ENCODE assay signal across 8 cellular contexts in genomic region chr5:56156585-56157190, GRCh38.
DNase-seq lines count a peak whose midpoint lies in the region; ATAC-seq and TF ChIP-seq lines count a peak whose summit lies in the region.
"Not testable (repeated sequence)": the region's sequence is repeated elsewhere in the genome, so short reads cannot be mapped to it uniquely, and the experiment has no call there.

No MANE protein-coding gene starts in this region.

- POLR2A ChIA-PET in Caco-2 (lab: Charles Lee): not testable (repeated sequence)
- POLR2A ChIA-PET in T-cell (lab: Charles Lee): interaction anchor here (0.5 to 0.6 kb wide), 3 partner anchors 38 to 96 kb away, joined by 3 read pairs; no protein-coding TSS in a partner anchor

- not testable (repeated sequence) for H3K27me3 Mint-ChIP-seq in Caco-2 (ENCODE audit: insufficient read depth, unreplicated experiment); T-cell; activated naive CD4-positive, alpha-beta T cell treated with anti-CD3 and anti-CD28 coated beads, Interleukin-2, amount 10 ng/mL, durations not matched to agents 7 days and 5 days; stimulated activated memory B cell treated with anti-CD40 and anti-IgM and Interleukin-4, amounts not matched to agents 10 μg/mL and 1 μg/mL and 100 μg/mL, for 72 hours

- not testable (repeated sequence) for TF ChIP-seq CTCF in Caco-2 (IDR thresholded peaks at IDR 0.05; ENCODE audit: insufficient read depth in 1 of 2, low read depth in 1 of 2, low read length in 1 of 2, severe bottlenecking in 1 of 2, unreplicated experiment in 1 of 2)

- BruUV-seq in Caco-2 (replicated peaks; lab: Mats Ljungman, UMichigan): TSS peak; percentile 85

- H3K9me3 Mint-ChIP-seq in Caco-2 (ENCODE audit: unreplicated experiment); T-cell; activated naive CD4-positive, alpha-beta T cell treated with anti-CD3 and anti-CD28 coated beads, Interleukin-2, amount 10 ng/mL, durations not matched to agents 7 days and 5 days; stimulated activated memory B cell treated with anti-CD40 and anti-IgM and Interleukin-4, amounts not matched to agents 10 μg/mL and 1 μg/mL and 100 μg/mL, for 72 hours: not testable (repeated sequence)

- DNase-seq in Caco-2 (peak in 1 of 2 experiments; percentile 71), T-cell (peak in 6 of 34 experiments; percentile 8 to 53 (median 14)), medulla oblongata (ENCODE audit: extremely low spot score) (peak; percentile 73)
- DNase-seq in activated naive CD4-positive, alpha-beta T cell treated with anti-CD3 and anti-CD28 coated beads, Interleukin-2, amount 10 ng/mL, durations not matched to agents 7 days and 5 days: peak; percentile 55

- ATAC-seq in GM19438 (IDR thresholded peaks at IDR 0.05; ENCODE audit: low read depth, unreplicated experiment) (peak; percentile 58), HG02798 (IDR thresholded peaks at IDR 0.05; ENCODE audit: poor library complexity, unreplicated experiment) (peak; percentile 73), HG03521 (IDR thresholded peaks at IDR 0.05; ENCODE audit: unreplicated experiment) (peak; percentile 68), T-cell (replicated peaks in 1 of 4) (peak; percentile 15 to 31 (median 26))
- ATAC-seq in stimulated activated memory B cell treated with anti-CD40 and anti-IgM and Interleukin-4, amounts not matched to agents 10 μg/mL and 1 μg/mL and 100 μg/mL, for 72 hours: peak; percentile 77

- H3K36me3 Mint-ChIP-seq in Caco-2 (ENCODE audit: insufficient read depth, unreplicated experiment); T-cell; stimulated activated memory B cell treated with anti-CD40 and anti-IgM and Interleukin-4, amounts not matched to agents 10 μg/mL and 1 μg/mL and 100 μg/mL, for 72 hours: not testable (repeated sequence)
- peaks cover 54% of the 10 kb centered on the region for H3K36me3 Mint-ChIP-seq in activated naive CD4-positive, alpha-beta T cell treated with anti-CD3 and anti-CD28 coated beads, Interleukin-2, amount 10 ng/mL, durations not matched to agents 7 days and 5 days

- peak overlapping the region; percentile 90 for H3K27ac Mint-ChIP-seq in Caco-2 (ENCODE audit: unreplicated experiment)
- H3K27ac Mint-ChIP-seq in T-cell: peak overlapping the region; percentile 97
- peak overlapping the region; percentile 98 for H3K27ac Mint-ChIP-seq in activated naive CD4-positive, alpha-beta T cell treated with anti-CD3 and anti-CD28 coated beads, Interleukin-2, amount 10 ng/mL, durations not matched to agents 7 days and 5 days
- not testable (repeated sequence) for H3K27ac Mint-ChIP-seq in stimulated activated memory B cell treated with anti-CD40 and anti-IgM and Interleukin-4, amounts not matched to agents 10 μg/mL and 1 μg/mL and 100 μg/mL, for 72 hours

- intact Hi-C loops in Caco-2 (cut with micrococcal nuclease; ENCODE audit: unreplicated experiment): loop anchor here (1.0 kb wide), 5 partner anchors 11 to 161 kb away; no protein-coding TSS in a partner anchor

- peaks cover 75% of the 10 kb centered on the region for H3K4me1 ChIP-seq in Caco-2

- H3K4me3 ChIP-seq in Caco-2 (ENCODE audit: low read depth, low read length): not testable (repeated sequence)

- H3K9me3 ChIP-seq in Caco-2: not testable (repeated sequence)

- H3K4me1 Mint-ChIP-seq in Caco-2 (ENCODE audit: low read depth, unreplicated experiment) (peaks cover 42% of the 10 kb centered on the region), T-cell (peaks cover 81 to 93% (median 87%) of the 10 kb centered on the region in 3 donors)
- peaks cover 96% of the 10 kb centered on the region for H3K4me1 Mint-ChIP-seq in activated naive CD4-positive, alpha-beta T cell treated with anti-CD3 and anti-CD28 coated beads, Interleukin-2, amount 10 ng/mL, durations not matched to agents 7 days and 5 days
- H3K4me1 Mint-ChIP-seq in stimulated activated memory B cell treated with anti-CD40 and anti-IgM and Interleukin-4, amounts not matched to agents 10 μg/mL and 1 μg/mL and 100 μg/mL, for 72 hours: peaks cover 14% of the 10 kb centered on the region

- CTCF ChIA-PET in Caco-2 (lab: Charles Lee); T-cell (lab: Charles Lee): not testable (repeated sequence)
- CTCF ChIA-PET in activated naive CD4-positive, alpha-beta T cell treated with anti-CD3 and anti-CD28 coated beads, Interleukin-2, amount 10 ng/mL, durations not matched to agents 7 days and 5 days (lab: Charles Lee): interaction anchor here (1.0 kb wide), 1 partner anchor 174 kb away, joined by 3 read pairs; no protein-coding TSS in a partner anchor

- not testable (repeated sequence) for H3K27me3 ChIP-seq in Caco-2 (replicated peaks; ENCODE audit: control insufficient read depth, insufficient read depth, low read length)

- H3K4me3 Mint-ChIP-seq in Caco-2 (ENCODE audit: unreplicated experiment); stimulated activated memory B cell treated with anti-CD40 and anti-IgM and Interleukin-4, amounts not matched to agents 10 μg/mL and 1 μg/mL and 100 μg/mL, for 72 hours: not testable (repeated sequence)
- H3K4me3 Mint-ChIP-seq in T-cell: peak overlapping the region in 1 of 3 donors; percentile 84
- peak overlapping the region; percentile 87 for H3K4me3 Mint-ChIP-seq in activated naive CD4-positive, alpha-beta T cell treated with anti-CD3 and anti-CD28 coated beads, Interleukin-2, amount 10 ng/mL, durations not matched to agents 7 days and 5 days

- not testable (repeated sequence) for H3K36me3 ChIP-seq in Caco-2 (ENCODE audit: control insufficient read depth, insufficient read depth, low read length)

Comparison
In these comparisons a context has a peak if more than half of its experiments do, and no peak if none do; other contexts are left out.
1. ATAC-seq: peak in every context shown above with its lines; median percentile 77 in stimulated activated memory B cell treated with anti-CD40 and anti-IgM and Interleukin-4, amounts not matched to agents 10 μg/mL and 1 μg/mL and 100 μg/mL, for 72 hours; 73 in HG02798; 68 in HG03521; 58 in GM19438; 26 in T-cell.